ENCODE assay signal across 8 cellular contexts in genomic region chr15:79897380-79897678, GRCh38. TPM values are rescaled to one million over a fixed set of nuclear protein-coding genes. Genes with fewer than 3 reads are reported as not detected.
DNase-seq lines count a peak whose midpoint lies in the region; ATAC-seq and TF ChIP-seq lines count a peak whose summit lies in the region.

No MANE protein-coding gene starts in this region.

- H3K9me3 ChIP-seq in SU-DHL-6 (ENCODE audit: insufficient read depth, low read length): no peaks in the 10 kb centered on the region

- H3F3A ChIP-seq in SU-DHL-6 (ENCODE audit: insufficient read depth): peaks cover 25% of the 10 kb centered on the region; the same call in 1 of the 2 replicates

- H3K4me3 ChIP-seq in SU-DHL-6 (ENCODE audit: insufficient read depth, low read length, poor library complexity, severe bottlenecking) (peak overlapping the region; percentile 82), fibroblast of villous mesenchyme (ENCODE audit: low read depth, low read length) (peak overlapping the region; percentile 79), skeletal muscle cell (ENCODE audit: low read depth, low read length) (peak overlapping the region; percentile 61)

- no peaks in the 10 kb centered on the region for H3K27me3 ChIP-seq in SU-DHL-6 (ENCODE audit: low read length)

- no peaks in the 10 kb centered on the region for H4K20me1 ChIP-seq in SU-DHL-6 (ENCODE audit: low read depth, low read length)

- peak overlapping the region; percentile 73 for H2AFZ ChIP-seq in SU-DHL-6 (ENCODE audit: low read depth, low read length, severe bottlenecking)

- H3K79me2 ChIP-seq in SU-DHL-6 (ENCODE audit: insufficient read depth, low read length): peaks cover 26% of the 10 kb centered on the region

- H3K36me3 ChIP-seq in SU-DHL-6 (ENCODE audit: low read length): no peaks in the 10 kb centered on the region

- no peak for DNase-seq in fibroblast of villous mesenchyme (ENCODE audit: low read depth)
- no peak for DNase-seq in skeletal muscle cell (ENCODE audit: low read depth)
- DNase-seq in NCI-H1694 (lab: John Stamatoyannopoulos, UW): no peak
- DNase-seq in NCI-H1105 (lab: John Stamatoyannopoulos, UW): no peak
- DNase-seq in NCI-H345 (lab: John Stamatoyannopoulos, UW): no peak

- peak; percentile 6 for ATAC-seq in GM21390 (IDR thresholded peaks at IDR 0.05; ENCODE audit: unreplicated experiment)
- no peak for ATAC-seq in HG02870 (IDR thresholded peaks at IDR 0.05; ENCODE audit: unreplicated experiment)

- no peaks in the 10 kb centered on the region for H3K9me2 ChIP-seq in SU-DHL-6 (replicated peaks; ENCODE audit: insufficient read depth, low read length)

- H3K4me2 ChIP-seq in SU-DHL-6 (ENCODE audit: low read depth, low read length, poor library complexity, severe bottlenecking): peak overlapping the region; percentile 95

- TF ChIP-seq CTCF in SU-DHL-6 (IDR thresholded peaks at IDR 0.05; ENCODE audit: insufficient read depth, low read length, poor library complexity, severe bottlenecking) (no peak), fibroblast of villous mesenchyme (IDR thresholded peaks at IDR 0.05; ENCODE audit: insufficient read depth, low read depth, low read length) (no peak)

- H3K27ac ChIP-seq in SU-DHL-6 (ENCODE audit: low read depth, low read length): peak overlapping the region; percentile 69

- H3K9ac ChIP-seq in SU-DHL-6 (ENCODE audit: low read length): peak overlapping the region; percentile 80

RNA-seq across cellular contexts. Expression of gene MTHFS, which starts 0.5 kb away (rescaled TPM):
- total RNA-seq in fibroblast of villous mesenchyme: 9.5 and 9.7 TPM in 2 replicates
